In the genomic region with DNA sequence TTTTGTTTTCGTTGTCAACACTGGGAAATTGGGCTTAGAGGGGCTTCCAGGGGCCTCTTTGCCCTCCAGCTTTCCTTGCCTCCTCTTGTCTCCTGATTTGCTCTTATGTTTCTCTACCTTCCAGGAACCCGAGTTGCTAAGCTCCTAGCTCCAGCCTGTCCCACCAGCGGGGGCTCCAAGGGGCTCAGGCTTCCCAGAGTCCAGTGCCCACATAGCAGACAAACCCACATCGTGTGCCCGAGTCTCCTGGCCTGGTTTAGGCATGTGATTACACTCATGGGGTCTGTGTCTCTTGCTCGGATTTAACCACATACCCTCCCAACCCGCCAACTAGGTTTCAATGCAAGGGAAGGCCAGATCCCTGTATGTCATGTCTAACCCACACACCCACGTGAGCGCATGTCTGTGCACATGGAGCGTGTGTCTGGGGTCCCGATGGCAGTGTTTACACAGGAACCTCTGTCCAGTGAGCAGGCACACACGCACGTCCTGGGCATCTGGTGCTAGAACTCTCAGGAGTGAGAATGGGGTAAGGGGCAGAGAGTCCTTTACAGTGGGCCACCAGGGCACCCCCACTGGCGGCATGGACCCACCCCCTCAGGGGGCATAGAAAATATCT, we compare ENCODE assay signal across 18 cellular contexts.
DNase-seq lines count a peak whose midpoint lies in the region; ATAC-seq and TF ChIP-seq lines count a peak whose summit lies in the region.
"Had no signal": no experiment of that assay in that cellular context is flagged by ENCODE, and none has a peak within 500 bp of the region (broad histone marks: within the 10 kb centered on the region; RNA-seq: fewer than 3 reads in every experiment).

No MANE protein-coding gene starts in this region.

- no peaks in the 10 kb centered on the region for H3K9me3 ChIP-seq in DND-41 (ENCODE audit: insufficient read depth, low read length, severe bottlenecking)
- no peaks in the 10 kb centered on the region for H3K9me3 ChIP-seq in stomach

- H3K27ac ChIP-seq in DND-41 (ENCODE audit: low read length) = peak overlapping the region; percentile 88
- H3K27ac ChIP-seq in stomach = no peak overlapping the region

- peaks cover 56 to 65% (median 64%) of the 10 kb centered on the region in 3 donors for H3K4me1 Mint-ChIP-seq in T-cell
- H3K4me1 Mint-ChIP-seq in naive thymus-derived CD8-positive, alpha-beta T cell = peaks cover 40 to 76% (median 69%) of the 10 kb centered on the region in 4 donors
- H3K4me1 Mint-ChIP-seq in mesothelial cell of epicardium = peaks cover 4% of the 10 kb centered on the region

- intact Hi-C loops in stomach (cut with DNase I; ENCODE audit: low total_unique reads) = no loop called here

- POLR2A ChIA-PET in T-cell (lab: Charles Lee) = no interaction called here
- POLR2A ChIA-PET in naive thymus-derived CD8-positive, alpha-beta T cell (lab: Charles Lee) = interaction anchor here (1.5 kb wide), 1 partner anchor 9 kb away, joined by 7 read pairs; no protein-coding TSS in a partner anchor

- H3K27me3 Mint-ChIP-seq in T-cell (no peaks in the 10 kb centered on the region), mesothelial cell of epicardium (ENCODE audit: low read depth) (peaks cover 6% of the 10 kb centered on the region)
- no peaks in the 10 kb centered on the region for H3K27me3 Mint-ChIP-seq in naive thymus-derived CD8-positive, alpha-beta T cell
- H3K27me3 Mint-ChIP-seq: CD4-positive, alpha-beta memory T cell had no signal

- no peaks in the 10 kb centered on the region for H4K20me1 ChIP-seq in DND-41 (ENCODE audit: insufficient read depth, low read length)

- H3K4me3 Mint-ChIP-seq in T-cell (no peak overlapping the region), mesothelial cell of epicardium (no peak overlapping the region)
- peak overlapping the region in 1 of 10 donors; percentile 33 for H3K4me3 Mint-ChIP-seq in naive thymus-derived CD8-positive, alpha-beta T cell
- H3K4me3 Mint-ChIP-seq: HFFc6, IgD-negative memory B cell had no signal

- TF ChIP-seq EP300 in stomach (IDR thresholded peaks at IDR 0.05) = no peak

- no peak for TF ChIP-seq POLR2A in stomach (IDR thresholded peaks at IDR 0.05)

- peaks cover 97% of the 10 kb centered on the region for H3K4me1 ChIP-seq in DND-41 (ENCODE audit: insufficient read depth, low read length)
- peaks cover 0 to 17% (median 12%) of the 10 kb centered on the region in 4 donors for H3K4me1 ChIP-seq in stomach

- WGBS in stomach, 5 donors = 84 to 88% (median 86%) methylated on average over 13 to 14 of the region's 14 CpGs

- H3K4me2 ChIP-seq in DND-41 (ENCODE audit: insufficient read depth, low read length) = no peak overlapping the region

- peak overlapping the region; percentile 5 to 52 for H3K27ac Mint-ChIP-seq in T-cell
- peak overlapping the region in 7 of 10 donors; percentile 34 to 92 (median 53) for H3K27ac Mint-ChIP-seq in naive thymus-derived CD8-positive, alpha-beta T cell
- no peak overlapping the region for H3K27ac Mint-ChIP-seq in mesothelial cell of epicardium
- H3K27ac Mint-ChIP-seq: HFFc6 had no signal

- no peak overlapping the region for H2AFZ ChIP-seq in DND-41 (ENCODE audit: low read depth, low read length)

- H3K4me3 ChIP-seq in DND-41 (ENCODE audit: low read depth in 1 of 2, low read length in 2 of 2) (no peak overlapping the region), stomach (no peak overlapping the region)

- H3K27me3 ChIP-seq in DND-41 (ENCODE audit: insufficient read depth, low read length, poor library complexity) = no peaks in the 10 kb centered on the region
- peaks cover 0 to 24% (median 0%) of the 10 kb centered on the region in 3 donors for H3K27me3 ChIP-seq in stomach

- no peaks in the 10 kb centered on the region for H3K36me3 ChIP-seq in DND-41 (ENCODE audit: insufficient read depth, low read length)
- no peaks in the 10 kb centered on the region for H3K36me3 ChIP-seq in stomach

- H3K36me3 Mint-ChIP-seq in T-cell (no peaks in the 10 kb centered on the region), mesothelial cell of epicardium (no peaks in the 10 kb centered on the region)
- no peaks in the 10 kb centered on the region for H3K36me3 Mint-ChIP-seq in naive thymus-derived CD8-positive, alpha-beta T cell
- H3K36me3 Mint-ChIP-seq: CD4-positive, alpha-beta memory T cell; IgD-negative memory B cell had no signal

- DNase-seq in DND-41 = no peak
- DNase-seq in T-cell = no peak
- DNase-seq in naive thymus-derived CD8-positive, alpha-beta T cell = no peak
- no peak for DNase-seq in stomach
- DNase-seq in EL = no peak
- DNase-seq in mesothelial cell of epicardium (ENCODE audit: low spot score in 2 of 2, unreplicated experiment in 2 of 2) = no peak
- DNase-seq: CD4-positive, alpha-beta memory T cell; HFFc6; Kasumi-1; MM.1S; NCI-H1092; NCI-H1436 treated with DMSO at 0.1 percent for 48 hours; NCI-H2029; NCI-H2171 treated with DMSO at 0.1 percent for 48 hours; NCI-H446; NK-92 treated with Interleukin-12 subunit alpha and Interleukin-12 subunit beta, amount 100 ng/mL, for 24 hours had no signal

- ATAC-seq in DND-41 (ENCODE audit: insufficient read depth, low read depth) (no peak), T-cell (replicated peaks in 1 of 4) (no peak), HG03045 (IDR thresholded peaks at IDR 0.05; ENCODE audit: unreplicated experiment) (no peak)
- ATAC-seq in naive thymus-derived CD8-positive, alpha-beta T cell = no peak

- no peaks in the 10 kb centered on the region for H3K79me2 ChIP-seq in DND-41 (ENCODE audit: insufficient read depth, low read length)

- CTCF ChIA-PET in T-cell (lab: Charles Lee) = no interaction called here

- H3K9me3 Mint-ChIP-seq in T-cell (no peaks in the 10 kb centered on the region), mesothelial cell of epicardium (no peaks in the 10 kb centered on the region)
- H3K9me3 Mint-ChIP-seq in naive thymus-derived CD8-positive, alpha-beta T cell = peaks cover 0 to 1% (median 0%) of the 10 kb centered on the region in 9 donors
- H3K9me3 Mint-ChIP-seq: CD4-positive, alpha-beta memory T cell; HFFc6 had no signal

- peak overlapping the region; percentile 17; the same call in 1 of the 2 replicates for H3K9ac ChIP-seq in DND-41 (ENCODE audit: low read depth, low read length)

- no peak for TF ChIP-seq CTCF in DND-41 (IDR thresholded peaks at IDR 0.05; ENCODE audit: borderline replicate concordance, extremely low read depth, low read length, poor library complexity, severe bottlenecking)
- no peak for TF ChIP-seq CTCF in stomach (IDR thresholded peaks at IDR 0.05)
- no peak for TF ChIP-seq CTCF in mesothelial cell of epicardium (IDR thresholded peaks at IDR 0.05; ENCODE audit: unreplicated experiment)
